ENCODE assay signal across 16 cellular contexts in the genomic region with DNA sequence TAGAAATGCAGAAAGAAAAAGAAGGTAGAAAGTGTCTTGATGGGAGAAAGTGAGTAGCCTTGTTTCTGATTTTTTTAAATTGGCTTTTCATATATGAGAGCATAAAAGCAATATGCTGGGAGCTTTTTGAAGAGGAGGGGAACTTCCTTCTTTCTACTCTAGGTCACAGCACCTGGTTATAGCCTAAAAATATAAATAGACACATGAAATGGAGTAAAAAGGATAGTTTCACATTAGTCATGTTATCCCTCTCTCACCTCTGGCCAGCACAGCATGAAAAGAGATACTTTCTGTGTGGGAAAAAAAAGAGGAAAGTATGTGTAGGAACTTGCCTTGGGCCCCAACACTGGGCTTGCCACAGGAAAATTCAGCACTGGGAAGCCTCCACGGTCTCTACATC.
"Had no signal": no experiment of that assay in that cellular context is flagged by ENCODE, and none has a peak within 500 bp of the region (broad histone marks: within the 10 kb centered on the region; RNA-seq: fewer than 3 reads in every experiment).

No MANE protein-coding gene starts in this region.

- ATAC-seq: left cardiac atrium; stimulated activated naive CD8-positive, alpha-beta T cell treated with anti-CD3 and anti-CD28 coated beads, Interleukin-15, Interleukin-2, amounts not matched to agents 100 U/mL and 50 U/mL, for 24 hours; upper lobe of right lung; WTC11 had no signal

- DNase-seq: activated CD4-positive, alpha-beta T cell treated with anti-CD3 and anti-CD28 coated beads for 48 hours; activated naive CD4-positive, alpha-beta T cell treated with anti-CD3 and anti-CD28 coated beads for 36 hours; adrenal gland; central memory CD4-positive, alpha-beta T cell; cortex of kidney; effector memory CD4-positive, alpha-beta T cell; left cardiac atrium; naive B cell; stimulated activated CD4-positive, alpha-beta T cell treated with anti-CD3 and anti-CD28 coated beads, Interleukin-2, amount 100 ng/mL, for 48 hours; stimulated activated CD8-positive, alpha-beta memory T cell treated with anti-CD3 and anti-CD28 coated beads, Interleukin-4, amount 100 ng/mL, for 48 hours; stimulated activated naive CD8-positive, alpha-beta T cell treated with anti-CD3 and anti-CD28 coated beads, Interleukin-15, Interleukin-2, amounts not matched to agents 100 U/mL and 50 U/mL, for 24 hours; upper lobe of right lung had no signal

- H3K4me3 ChIP-seq: adrenal gland, lung, suprapubic skin, upper lobe of right lung had no signal

- H3K79me2 ChIP-seq: parathyroid adenoma had no signal

- H3K36me3 ChIP-seq: adrenal gland, suprapubic skin, upper lobe of right lung had no signal

- H2AFZ ChIP-seq: parathyroid adenoma had no signal

- H3K4me1 ChIP-seq: adrenal gland, parathyroid adenoma, suprapubic skin, upper lobe of right lung had no signal

- H3K27ac Mint-ChIP-seq: activated naive CD4-positive, alpha-beta T cell treated with anti-CD3 and anti-CD28 coated beads for 36 hours; naive B cell; WTC11 had no signal

- H3K27ac ChIP-seq: adrenal gland, parathyroid adenoma, suprapubic skin, upper lobe of right lung had no signal

- H3K4me1 Mint-ChIP-seq: naive B cell, WTC11 had no signal

- H3K4me3 Mint-ChIP-seq: activated naive CD4-positive, alpha-beta T cell treated with anti-CD3 and anti-CD28 coated beads for 36 hours; naive B cell; WTC11 had no signal
